ENCODE assay signal across 6 cellular contexts in the genomic region with DNA sequence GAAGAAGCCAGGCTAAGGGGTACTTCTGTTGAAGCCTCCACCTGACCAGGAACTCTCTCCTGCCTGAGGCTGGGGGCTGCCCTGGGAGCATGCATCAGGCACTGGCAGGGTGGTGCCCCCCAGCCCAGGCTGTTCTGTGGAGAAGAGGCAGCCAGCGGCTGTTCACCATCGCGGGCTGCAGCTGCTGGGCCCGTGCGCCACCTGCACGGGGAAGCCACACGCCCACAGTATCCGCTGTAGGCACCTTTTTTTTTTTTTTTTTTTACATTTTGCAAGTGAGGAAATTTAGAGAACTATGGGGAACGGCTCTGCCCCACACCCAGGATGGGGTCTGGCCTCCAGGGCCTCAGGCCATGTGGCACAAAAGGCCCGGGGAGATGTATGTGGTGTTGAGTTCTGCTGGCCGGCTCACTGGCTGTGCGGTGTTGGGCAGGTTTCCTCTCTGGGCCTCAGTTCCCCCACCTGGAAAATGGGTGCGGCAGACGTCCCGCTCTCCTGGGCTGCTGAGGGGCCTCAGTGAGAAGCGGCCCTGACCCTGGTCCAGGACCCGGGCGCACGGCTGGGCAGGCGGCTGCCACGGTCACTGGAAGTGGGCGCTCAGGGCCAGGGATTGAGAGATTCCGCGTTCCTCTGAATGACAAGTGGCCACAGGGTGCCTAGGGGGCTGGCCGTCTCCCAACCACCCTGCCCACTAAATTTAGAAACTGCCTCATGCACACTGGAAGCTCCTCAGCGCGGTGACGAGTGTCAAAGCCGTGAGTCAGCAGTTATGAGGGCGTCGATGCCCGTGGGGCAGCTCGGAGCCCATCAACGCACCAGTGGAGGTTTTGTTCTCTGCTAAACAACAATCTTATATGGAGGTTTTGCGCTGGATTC. TPM values are rescaled to one million over a fixed set of nuclear protein-coding genes. Genes with fewer than 3 reads are reported as not detected.
A peak's percentile ranks its signal among the peaks of the same experiment; 100 is the strongest.
DNase-seq lines count a peak whose midpoint lies in the region; ATAC-seq and TF ChIP-seq lines count a peak whose summit lies in the region.

No MANE protein-coding gene starts in this region.

- no peak overlapping the region for H3K4me3 Mint-ChIP-seq in immature natural killer cell

- H3K9me3 ChIP-seq in DND-41 (ENCODE audit: insufficient read depth, low read length, severe bottlenecking) (no peaks in the 10 kb centered on the region), breast epithelium (no peaks in the 10 kb centered on the region)

- TF ChIP-seq CTCF in DND-41 (IDR thresholded peaks at IDR 0.05; ENCODE audit: borderline replicate concordance, extremely low read depth, low read length, poor library complexity, severe bottlenecking) (no peak), breast epithelium (IDR thresholded peaks at IDR 0.05) (no peak)

- no peaks in the 10 kb centered on the region for H3K9me3 Mint-ChIP-seq in immature natural killer cell

- H3K36me3 ChIP-seq in DND-41 (ENCODE audit: insufficient read depth, low read length) (no peaks in the 10 kb centered on the region), breast epithelium (no peaks in the 10 kb centered on the region)

- H3K4me1 Mint-ChIP-seq in immature natural killer cell = no peaks in the 10 kb centered on the region

- H3K36me3 Mint-ChIP-seq in immature natural killer cell = no peaks in the 10 kb centered on the region

- no peak overlapping the region for H3K4me3 ChIP-seq in DND-41 (ENCODE audit: low read depth in 1 of 2, low read length in 2 of 2)
- H3K4me3 ChIP-seq in breast epithelium = peak overlapping the region in 2 of 3 donors; percentile 15 to 50

- H3K27ac Mint-ChIP-seq in immature natural killer cell = no peak overlapping the region

- H3K27me3 ChIP-seq in DND-41 (ENCODE audit: insufficient read depth, low read length, poor library complexity) (no peaks in the 10 kb centered on the region), breast epithelium (no peaks in the 10 kb centered on the region)

- intact Hi-C loops in breast epithelium (cut with DNase I; ENCODE audit: low total_unique reads) = no loop called here

- H3K27ac ChIP-seq in DND-41 (ENCODE audit: low read length) (peak overlapping the region; percentile 81), breast epithelium (peak overlapping the region; percentile 93 to 94)

- TF ChIP-seq POLR2A in breast epithelium (IDR thresholded peaks at IDR 0.05) = no peak

- H3K27me3 Mint-ChIP-seq in immature natural killer cell (ENCODE audit: low read depth in 3 of 3) = peaks cover 6 to 11% (median 9%) of the 10 kb centered on the region in 3 donors

- no peak overlapping the region for H3K4me2 ChIP-seq in DND-41 (ENCODE audit: insufficient read depth, low read length)

- ATAC-seq in DND-41 (ENCODE audit: insufficient read depth, low read depth) = peak; percentile 80
- no peak for ATAC-seq in HG03565 (IDR thresholded peaks at IDR 0.05; ENCODE audit: unreplicated experiment)

- H3K4me1 ChIP-seq in DND-41 (ENCODE audit: insufficient read depth, low read length) (peaks cover 48% of the 10 kb centered on the region), breast epithelium (peaks cover 0 to 4% of the 10 kb centered on the region in 2 donors)

- H2AFZ ChIP-seq in DND-41 (ENCODE audit: low read depth, low read length) = no peak overlapping the region

- no peaks in the 10 kb centered on the region for H3K79me2 ChIP-seq in DND-41 (ENCODE audit: insufficient read depth, low read length)

- peak; percentile 84 for DNase-seq in DND-41
- peak; percentile 83 for DNase-seq in NOMO-1 (lab: John Stamatoyannopoulos, UW; ENCODE audit: unreplicated experiment in 2 of 2)
- peak; percentile 90 to 96 for DNase-seq in breast epithelium (ENCODE audit: low spot score in 2 of 2)
- DNase-seq in occipital lobe (lab: John Stamatoyannopoulos, UW) = peak; percentile 64
- no peak for DNase-seq in immature natural killer cell

- no peak overlapping the region for H3K9ac ChIP-seq in DND-41 (ENCODE audit: low read depth, low read length)

- no peaks in the 10 kb centered on the region for H4K20me1 ChIP-seq in DND-41 (ENCODE audit: insufficient read depth, low read length)

RNA-seq across cellular contexts. Expression of a gene that starts 8.8 kb away (rescaled TPM):
- total RNA-seq in breast epithelium (10 to 100 TPM; 27.5 to 32.1 (median 27.7) TPM), occipital lobe (15.8 TPM)
- 10 to 100 TPM in 2 of 3 donors, 1 to 10 TPM in 1; 5.2 to 33.6 (median 11.0) TPM for polyA plus RNA-seq in immature natural killer cell

RNA-seq across cellular contexts. Expression of a gene that starts 17.5 kb away (rescaled TPM):
- total RNA-seq in breast epithelium (10 to 100 TPM; 14.4 to 25.9 (median 25.2) TPM), occipital lobe (6.9 TPM)
- polyA plus RNA-seq in immature natural killer cell = under 1 TPM; 0.06 to 0.86 (median 0.76) TPM

RNA-seq across cellular contexts. Expression of a gene that starts 43.0 kb away (rescaled TPM):
- total RNA-seq in breast epithelium (1 to 10 TPM in 2 of 3 donors, not detected in 1; 6.6 to 8.2 TPM), occipital lobe (not detected)
- polyA plus RNA-seq in immature natural killer cell = not detected

RNA-seq across cellular contexts. Expression of a gene that starts 53.7 kb away (rescaled TPM):
- total RNA-seq in breast epithelium (10 to 100 TPM in 2 of 3 donors, 1 to 10 TPM in 1; 4.0 to 20.0 (median 15.8) TPM), occipital lobe (4.2 TPM)
- under 1 TPM in 2 of 3 donors, not detected in 1; 0.10 to 0.50 TPM for polyA plus RNA-seq in immature natural killer cell

RNA-seq across cellular contexts. Expression of a gene that starts 56.8 kb away (rescaled TPM):
- total RNA-seq in breast epithelium (10 to 100 TPM; 32.6 to 52.8 (median 45.4) TPM), occipital lobe (19.2 TPM)
- polyA plus RNA-seq in immature natural killer cell = 10 to 100 TPM; 56.3 to 71.0 (median 61.9) TPM

Comparison
In these comparisons a context has a peak if more than half of its experiments do, and no peak if none do; other contexts are left out.
1. DNase-seq: peak in DND-41 (single experiment), NOMO-1 (2 of 2), breast epithelium (2 of 2) and occipital lobe (single experiment); none in immature natural killer cell (0 of 3).
2. H3K4me3 ChIP-seq: peak in breast epithelium (2 of 3); none in DND-41 (0 of 2).